ENCODE assay signal across 9 cellular contexts in genomic region chr1:248837794-248838356, GRCh38. TPM values are rescaled to one million over a fixed set of nuclear protein-coding genes. Genes with fewer than 3 reads are reported as not detected.
DNase-seq lines count a peak whose midpoint lies in the region; ATAC-seq, FAIRE-seq and TF ChIP-seq lines count a peak whose summit lies in the region.
"Had no signal": no experiment of that assay in that cellular context is flagged by ENCODE, and none has a peak within 500 bp of the region (broad histone marks: within the 10 kb centered on the region; RNA-seq: fewer than 3 reads in every experiment).

Gene ZNF672, plus strand, starts transcription at chr1:248838224. Its CDS starts 9,051 bp downstream, at chr1:248847275.

- DNase-seq in AG09319 (ENCODE audit: extremely low read depth, low read depth) (peak; percentile 95), NCI-H345 (lab: John Stamatoyannopoulos, UW) (peak; percentile 99), WTC11 (ENCODE audit: low spot score) (peak; percentile 98), bronchial epithelial cell (ENCODE audit: low read depth) (peak; percentile 89), immature natural killer cell (peak; percentile 94 to 96 (median 95)), smooth muscle cell of the brain vasculature (ENCODE audit: low read depth, low spot score) (peak; percentile 95)

- H3K36me3 Mint-ChIP-seq in WTC11: no peaks in the 10 kb centered on the region
- H3K36me3 Mint-ChIP-seq in immature natural killer cell: no peaks in the 10 kb centered on the region

- H3K4me3 ChIP-seq in bronchial epithelial cell (ENCODE audit: low read depth, low read length): peak within 1 kb of the TSS; percentile 96

- H3K27me3 Mint-ChIP-seq in WTC11 (ENCODE audit: low read depth) (no peaks in the 10 kb centered on the region; the same call in 1 of the 2 replicates), immature natural killer cell (ENCODE audit: low read depth in 3 of 3) (peaks cover 6 to 13% (median 8%) of the 10 kb centered on the region in 3 donors)
- H3K27me3 Mint-ChIP-seq: dendritic cell treated with granulocyte-macrophage colony-stimulating factor and Interleukin-4, amounts not matched to agents 40 ng/mL and 50 ng/mL, for 4 days had no signal

- CTCF ChIA-PET in WTC11 (lab: Charles Lee): interaction anchor here (0.7 to 3.5 kb wide), 9 partner anchors 11 to 69 kb away, joined by 3 to 53 read pairs (median 6); partner anchors contain the start of genes SH3BP5L and ZNF692

- H3K4me1 Mint-ChIP-seq in WTC11 (peaks cover 4% of the 10 kb centered on the region), immature natural killer cell (peaks cover 25 to 33% of the 10 kb centered on the region in 2 donors)

- peak within 1 kb of the TSS; percentile 99 for H3K27ac Mint-ChIP-seq in WTC11
- peak within 1 kb of the TSS in 4 of 6 donors; percentile 96 to 100 (median 99) for H3K27ac Mint-ChIP-seq in immature natural killer cell
- H3K27ac Mint-ChIP-seq: dendritic cell treated with granulocyte-macrophage colony-stimulating factor and Interleukin-4, amounts not matched to agents 40 ng/mL and 50 ng/mL, for 4 days had no signal

- no peak for TF ChIP-seq CTCF in AG09319 (IDR thresholded peaks at IDR 0.05; ENCODE audit: low read depth, low read length)
- no peak for TF ChIP-seq CTCF in WTC11 (IDR thresholded peaks at IDR 0.05)
- TF ChIP-seq CTCF in bronchial epithelial cell (IDR thresholded peaks at IDR 0.05; ENCODE audit: insufficient read depth, low read length, severe bottlenecking): no peak

- FAIRE-seq in bronchial epithelial cell (lab: Jason Lieb, UNC): no peak

- H3K9me3 Mint-ChIP-seq in WTC11: no peaks in the 10 kb centered on the region
- H3K9me3 Mint-ChIP-seq in immature natural killer cell: no peaks in the 10 kb centered on the region
- H3K9me3 Mint-ChIP-seq: dendritic cell treated with granulocyte-macrophage colony-stimulating factor and Interleukin-4, amounts not matched to agents 40 ng/mL and 50 ng/mL, for 4 days had no signal

- H3K27me3 ChIP-seq in bronchial epithelial cell (ENCODE audit: control insufficient read depth, insufficient read depth, low read length): no peaks in the 10 kb centered on the region

- ATAC-seq in GM19025 (IDR thresholded peaks at IDR 0.05; ENCODE audit: low read depth, unreplicated experiment) (peak; percentile 77), HG03280 (IDR thresholded peaks at IDR 0.05; ENCODE audit: unreplicated experiment) (peak; percentile 84), WTC11 (peak; percentile 85)

- POLR2A ChIA-PET in WTC11 (lab: Charles Lee): interaction anchor here (0.6 to 3.4 kb wide), 7 partner anchors 10 to 70 kb away, joined by 4 to 35 read pairs (median 5); partner anchors contain the start of genes SH3BP5L and ZNF692

- H3K4me3 Mint-ChIP-seq in WTC11 (no peak within 1 kb of the TSS), immature natural killer cell (peak within 1 kb of the TSS in 1 of 5 donors; percentile 95)
- H3K4me3 Mint-ChIP-seq: dendritic cell treated with granulocyte-macrophage colony-stimulating factor and Interleukin-4, amounts not matched to agents 40 ng/mL and 50 ng/mL, for 4 days had no signal

- H3K36me3 ChIP-seq in bronchial epithelial cell (ENCODE audit: control insufficient read depth, insufficient read depth, low read length): no peaks in the 10 kb centered on the region

TF ChIP-seq in WTC11, 78 proteins besides CTCF, POLR2A, EP300 and RAD21 (continues in another document):
- TF ChIP-seq USF1 (CRISPR knock-in tag; IDR thresholded peaks at IDR 0.05) (peak; percentile 12; the same call in 1 of the 2 replicates), E2F5 (CRISPR knock-in tag; IDR thresholded peaks at IDR 0.05) (peak; percentile 89), ZNF512 (CRISPR knock-in tag; IDR thresholded peaks at IDR 0.05; ENCODE audit: borderline replicate concordance) (no peak), CREM (CRISPR knock-in tag; IDR thresholded peaks at IDR 0.05) (no peak), SP1 (CRISPR knock-in tag; conservative IDR thresholded peaks at IDR 0.05) (peak; percentile 89), NFE2L1 (CRISPR knock-in tag; IDR thresholded peaks at IDR 0.05) (0 out of 2 replicates have a peak, but pooled peaks have one; percentile 58), E2F4 (CRISPR knock-in tag; IDR thresholded peaks at IDR 0.05; ENCODE audit: borderline replicate concordance, low read depth) (0 out of 2 replicates have a peak, but pooled peaks have one; percentile 56), ARID4B (CRISPR knock-in tag; IDR thresholded peaks at IDR 0.05; ENCODE audit: borderline replicate concordance) (peak; percentile 21; the same call in 1 of the 2 replicates), GABPB1 (CRISPR knock-in tag; IDR thresholded peaks at IDR 0.05) (peak; percentile 30; the same call in 1 of the 2 replicates), ZBTB43 (CRISPR knock-in tag; IDR thresholded peaks at IDR 0.05) (peak; percentile 3; the same call in 1 of the 2 replicates)

RNA-seq across cellular contexts. Expression of gene ZNF672, which starts in this region (rescaled TPM):
- total RNA-seq in WTC11 (2021) (34.1 to 37.9 TPM (median 34.6 TPM) in 3 replicates), bronchial epithelial cell (15.3 and 18.8 TPM in 2 replicates)
- polyA plus RNA-seq in immature natural killer cell: 10 to 100 TPM; 17.1 to 36.9 (median 29.3) TPM

Comparison
In these comparisons a context has a peak if more than half of its experiments do, and no peak if none do; other contexts are left out.
1. Peak in every context shown above with its lines: DNase-seq, ATAC-seq and H3K4me3 ChIP-seq.